Comparison of ENCODE assay signal across 8 cellular contexts in the genomic region with DNA sequence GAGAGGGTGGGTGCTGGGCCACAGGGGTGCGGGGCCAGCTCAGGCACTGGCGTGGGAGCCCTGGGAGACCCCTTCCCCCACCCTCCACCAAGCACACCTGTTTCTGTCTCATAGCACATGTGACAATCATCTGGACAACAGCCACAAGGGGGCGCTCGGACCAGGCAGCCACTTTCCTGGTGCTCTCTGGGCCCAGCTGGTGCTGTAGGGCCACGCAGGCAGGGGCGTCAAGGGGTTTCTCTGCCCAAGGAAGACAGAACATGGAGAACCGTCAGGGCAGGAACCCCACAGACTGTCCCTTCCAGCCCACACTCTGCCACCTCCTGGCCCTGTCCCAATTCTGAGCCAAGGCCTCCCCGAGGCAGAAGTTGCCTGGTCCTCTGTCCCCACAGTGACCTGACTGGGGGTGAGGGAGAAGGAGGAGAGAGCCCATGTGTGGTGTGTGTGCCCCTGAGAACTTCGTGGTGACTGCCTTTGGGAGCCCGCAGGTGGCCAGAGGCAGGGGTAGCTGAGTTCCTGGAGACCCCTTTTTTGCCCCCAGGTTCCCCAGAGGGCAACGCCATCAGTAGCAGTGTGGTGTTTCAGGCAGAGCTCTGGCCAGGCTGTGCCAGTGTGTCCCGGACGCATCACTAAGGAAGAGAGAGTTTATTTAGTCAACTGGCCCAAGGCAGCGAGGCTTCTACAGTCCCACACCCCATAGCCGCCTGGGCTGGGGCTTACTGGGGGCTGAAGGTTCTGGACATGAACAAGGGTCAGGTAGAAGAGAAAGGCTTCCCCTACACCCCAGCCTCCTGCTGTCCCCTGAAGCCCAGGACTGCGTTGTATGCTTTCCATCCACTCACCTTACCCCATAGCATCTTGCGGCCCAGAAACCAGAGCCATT. TPM values are rescaled to one million over a fixed set of nuclear protein-coding genes. Genes with fewer than 3 reads are reported as not detected.
DNase-seq lines count a peak whose midpoint lies in the region; ATAC-seq and TF ChIP-seq lines count a peak whose summit lies in the region.

No MANE protein-coding gene starts in this region.

- DNase-seq in NCI-H1417 (lab: John Stamatoyannopoulos, UW): peak; percentile 13 to 71 (median 29)
- DNase-seq in NCI-H1417 treated with DMSO at 0.1 percent for 48 hours (lab: John Stamatoyannopoulos, UW): no peak
- peak; percentile 64 for DNase-seq in HuH-7 (ENCODE audit: low spot score)
- peak; percentile 89 for DNase-seq in RPMI8226
- DNase-seq in activated T-helper 1 cell treated with anti-CD3 and anti-CD28 coated beads, Interleukin-2, amount 50 U/mL, for 16 hours (ENCODE audit: low read depth in 1 of 2, low spot score in 1 of 2): peak; percentile 73 to 79
- peak; percentile 37 to 80 for DNase-seq in foreskin fibroblast
- peak; percentile 45 to 75 (median 65) for DNase-seq in ovary
- peak; percentile 68 to 79 for DNase-seq in upper lobe of left lung

- H3K4me3 ChIP-seq in foreskin fibroblast (ENCODE audit: low read depth in 1 of 2, low read length in 2 of 2) (no peak overlapping the region), ovary (no peak overlapping the region), upper lobe of left lung (no peak overlapping the region)

- peak; percentile 77 for TF ChIP-seq CTCF in foreskin fibroblast (IDR thresholded peaks at IDR 0.05; ENCODE audit: low read depth, low read length)
- peak; percentile 22 to 45 (median 37) for TF ChIP-seq CTCF in ovary (IDR thresholded peaks at IDR 0.05)
- TF ChIP-seq CTCF in upper lobe of left lung (IDR thresholded peaks at IDR 0.05): peak; percentile 68 to 75 (median 70)

- H3K4me1 ChIP-seq in ovary (ENCODE audit: insufficient read depth) (peaks cover 3% of the 10 kb centered on the region), upper lobe of left lung (peaks cover 14 to 28% (median 15%) of the 10 kb centered on the region in 4 donors)

- TF ChIP-seq EP300 in ovary (IDR thresholded peaks at IDR 0.05) (no peak), upper lobe of left lung (IDR thresholded peaks at IDR 0.05) (no peak)

- intact Hi-C loops in ovary (cut with DNase I): loop anchor here in 2 of 4 donors (10.0 kb wide), 2 partner anchors 113 to 123 kb away; a partner anchor contains a TSS

- WGBS in ovary, 3 donors: 57 to 60% (median 58%) methylated on average over 17 of the region's 17 CpGs
- WGBS in upper lobe of left lung, 2 donors: 48 to 60% methylated on average over 9 to 17 of the region's 17 CpGs

- peak in 1 of 2 donors; percentile 30 for ATAC-seq in upper lobe of left lung (ENCODE audit: low FRiP score in 2 of 2)

- TF ChIP-seq POLR2A in ovary (IDR thresholded peaks at IDR 0.05) (no peak), upper lobe of left lung (IDR thresholded peaks at IDR 0.05) (no peak)

- H3K27me3 ChIP-seq in ovary: no peaks in the 10 kb centered on the region
- no peaks in the 10 kb centered on the region for H3K27me3 ChIP-seq in upper lobe of left lung

- H3K9me3 ChIP-seq in ovary: no peaks in the 10 kb centered on the region
- no peaks in the 10 kb centered on the region for H3K9me3 ChIP-seq in upper lobe of left lung

- H3K27ac ChIP-seq in ovary (no peak overlapping the region), upper lobe of left lung (no peak overlapping the region)

- H3K36me3 ChIP-seq in ovary (no peaks in the 10 kb centered on the region), upper lobe of left lung (peaks cover 0 to 17% (median 5%) of the 10 kb centered on the region in 4 donors)

RNA-seq across cellular contexts. Expression of a gene that starts 3.1 kb away (rescaled TPM):
- total RNA-seq in ovary (10 to 100 TPM; 16.5 to 28.4 (median 19.3) TPM), upper lobe of left lung (10 to 100 TPM; 17.3 to 78.6 (median 31.7) TPM)
- 10 to 100 TPM; 12.5 to 14.8 TPM for polyA plus RNA-seq in ovary

RNA-seq across cellular contexts. Expression of a gene that starts 12.2 kb away (rescaled TPM):
- total RNA-seq in ovary (10 to 100 TPM in 1 of 7 donors, 1 to 10 TPM in 6; 1.6 to 10.5 (median 2.6) TPM), upper lobe of left lung (10 to 100 TPM; 25.1 to 81.0 (median 30.5) TPM)
- polyA plus RNA-seq in ovary: 1 to 10 TPM; 3.7 to 5.5 TPM
